Comparison of ENCODE assay signal across 1 cellular context in the genomic region with DNA sequence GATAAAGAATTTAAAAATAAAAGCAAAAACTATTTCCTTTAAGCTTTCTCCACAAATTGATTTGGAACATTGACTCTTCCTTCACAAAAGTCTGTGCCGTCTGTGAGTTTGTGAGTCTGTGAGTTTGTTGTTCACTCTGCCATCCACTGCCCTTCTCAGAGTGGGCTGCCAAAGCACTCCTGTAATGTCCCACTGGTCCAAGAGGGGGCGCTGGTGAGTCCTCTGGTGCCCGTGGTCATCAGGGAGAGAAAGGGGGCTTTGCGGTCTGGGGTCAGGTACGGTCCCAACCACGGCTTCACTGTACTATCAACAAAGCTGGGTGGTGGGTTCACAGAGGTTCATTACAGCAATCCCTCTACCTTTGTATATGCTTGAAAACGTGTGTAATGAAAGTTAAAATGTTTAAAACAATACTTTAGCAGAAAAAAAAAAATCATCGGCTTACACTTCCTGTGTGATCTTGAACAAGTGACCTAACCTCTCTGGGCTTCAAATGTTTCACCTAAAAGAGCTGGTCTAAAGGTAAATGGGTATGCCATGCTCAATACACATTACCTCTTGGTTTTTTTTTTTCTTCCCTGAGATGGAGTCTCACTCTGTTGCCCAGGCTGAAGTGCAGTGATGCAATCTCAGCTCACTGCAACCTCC.
TF ChIP-seq lines count a peak whose summit lies in the region.

No MANE protein-coding gene starts in this region.

TF ChIP-seq in SK-N-SH treated with all-trans-retinoic acid at 6 μM for 48 hours, 23 proteins besides CTCF, POLR2A, EP300 and RAD21 (continued from another document):
- TF ChIP-seq, protein P1, sequence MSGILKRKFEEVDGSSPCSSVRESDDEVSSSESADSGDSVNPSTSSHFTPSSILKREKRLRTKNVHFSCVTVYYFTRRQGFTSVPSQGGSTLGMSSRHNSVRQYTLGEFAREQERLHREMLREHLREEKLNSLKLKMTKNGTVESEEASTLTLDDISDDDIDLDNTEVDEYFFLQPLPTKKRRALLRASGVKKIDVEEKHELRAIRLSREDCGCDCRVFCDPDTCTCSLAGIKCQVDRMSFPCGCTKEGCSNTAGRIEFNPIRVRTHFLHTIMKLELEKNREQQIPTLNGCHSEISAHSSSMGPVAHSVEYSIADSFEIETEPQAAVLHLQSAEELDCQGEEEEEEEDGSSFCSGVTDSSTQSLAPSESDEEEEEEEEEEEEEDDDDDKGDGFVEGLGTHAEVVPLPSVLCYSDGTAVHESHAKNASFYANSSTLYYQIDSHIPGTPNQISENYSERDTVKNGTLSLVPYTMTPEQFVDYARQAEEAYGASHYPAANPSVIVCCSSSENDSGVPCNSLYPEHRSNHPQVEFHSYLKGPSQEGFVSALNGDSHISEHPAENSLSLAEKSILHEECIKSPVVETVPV (CRISPR knock-in tag; IDR thresholded peaks at IDR 0.05): no peak
- no peak for TF ChIP-seq TCF4 (CRISPR knock-in tag; IDR thresholded peaks at IDR 0.05; ENCODE audit: borderline replicate concordance)
- TF ChIP-seq ZFP30 (CRISPR knock-in tag; IDR thresholded peaks at IDR 0.05): no peak
- TF ChIP-seq, protein P2, sequence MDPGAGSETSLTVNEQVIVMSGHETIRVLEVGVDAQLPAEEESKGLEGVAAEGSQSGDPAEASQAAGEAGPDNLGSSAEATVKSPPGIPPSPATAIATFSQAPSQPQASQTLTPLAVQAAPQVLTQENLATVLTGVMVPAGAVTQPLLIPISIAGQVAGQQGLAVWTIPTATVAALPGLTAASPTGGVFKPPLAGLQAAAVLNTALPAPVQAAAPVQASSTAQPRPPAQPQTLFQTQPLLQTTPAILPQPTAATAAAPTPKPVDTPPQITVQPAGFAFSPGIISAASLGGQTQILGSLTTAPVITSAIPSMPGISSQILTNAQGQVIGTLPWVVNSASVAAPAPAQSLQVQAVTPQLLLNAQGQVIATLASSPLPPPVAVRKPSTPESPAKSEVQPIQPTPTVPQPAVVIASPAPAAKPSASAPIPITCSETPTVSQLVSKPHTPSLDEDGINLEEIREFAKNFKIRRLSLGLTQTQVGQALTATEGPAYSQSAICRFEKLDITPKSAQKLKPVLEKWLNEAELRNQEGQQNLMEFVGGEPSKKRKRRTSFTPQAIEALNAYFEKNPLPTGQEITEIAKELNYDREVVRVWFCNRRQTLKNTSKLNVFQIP (CRISPR knock-in tag; IDR thresholded peaks at IDR 0.05; ENCODE audit: borderline replicate concordance, low read depth): no peak
